Comparison of ENCODE assay signal across 8 cellular contexts in genomic region chr19:55082023-55082851, GRCh38. TPM values are rescaled to one million over a fixed set of nuclear protein-coding genes. Genes with fewer than 3 reads are reported as not detected.
DNase-seq lines count a peak whose midpoint lies in the region; ATAC-seq, FAIRE-seq and TF ChIP-seq lines count a peak whose summit lies in the region.

No MANE protein-coding gene starts in this region.

- H3K36me3 ChIP-seq in Peyer's patch (no peaks in the 10 kb centered on the region), lower lobe of right lung (no peaks in the 10 kb centered on the region)

- in situ Hi-C loops in astrocyte of the spinal cord (cut with HindIII; ENCODE audit: low sequenced_read_pairs): no loop called here

- H3K4me3 ChIP-seq in Peyer's patch (peak overlapping the region in 3 of 4 donors; percentile 59 to 62 (median 60)), astrocyte of the spinal cord (ENCODE audit: low read depth, low read length) (no peak overlapping the region), lower lobe of right lung (peak overlapping the region; percentile 56)

- CTCF ChIA-PET in GM10248 (lab: Yijun Ruan, JAX): interaction anchor here (1.1 kb wide), 1 partner anchor 50 kb away, joined by 3 read pairs; no protein-coding TSS in a partner anchor

- H3K27ac ChIP-seq in Peyer's patch (peak overlapping the region in 1 of 4 donors; percentile 52), lower lobe of right lung (no peak overlapping the region)

- DNase-seq in GM10248 (ENCODE audit: extremely low spot score): peak; percentile 61
- peak in 1 of 3 donors; percentile 51 for DNase-seq in Peyer's patch
- peak; percentile 41 for DNase-seq in astrocyte of the spinal cord (ENCODE audit: low read depth, low spot score)
- DNase-seq in lower lobe of right lung: no peak
- DNase-seq in HTR-8/SVneo (ENCODE audit: insufficient read length, low spot score): no peak

- FAIRE-seq in HTR-8/SVneo (lab: Jason Lieb, UNC): no peak

- TF ChIP-seq POLR2A in Peyer's patch (IDR thresholded peaks at IDR 0.05): no peak

- peaks cover 0 to 35% (median 13%) of the 10 kb centered on the region in 4 donors for H3K4me1 ChIP-seq in Peyer's patch
- peaks cover 37% of the 10 kb centered on the region for H3K4me1 ChIP-seq in lower lobe of right lung

- TF ChIP-seq CTCF in GM10248 (IDR thresholded peaks at IDR 0.05; ENCODE audit: control extremely low read depth, extremely low read depth, low read depth, missing control alignments) (no peak), Peyer's patch (IDR thresholded peaks at IDR 0.05) (no peak), astrocyte of the spinal cord (IDR thresholded peaks at IDR 0.05; ENCODE audit: low read depth, low read length) (no peak), lower lobe of right lung (IDR thresholded peaks at IDR 0.05) (no peak)

- peaks cover 0 to 7% of the 10 kb centered on the region in 2 donors for H3K27me3 ChIP-seq in Peyer's patch
- H3K27me3 ChIP-seq in lower lobe of right lung (ENCODE audit: low read depth): peaks cover 58% of the 10 kb centered on the region

- H3K9me3 ChIP-seq in Peyer's patch (peaks cover 0 to 21% (median 0%) of the 10 kb centered on the region in 4 donors), lower lobe of right lung (no peaks in the 10 kb centered on the region)

- POLR2A ChIA-PET in GM10248 (lab: Yijun Ruan, JAX): no interaction called here

- ATAC-seq in lower lobe of right lung (no peak), GM19455 (IDR thresholded peaks at IDR 0.05; ENCODE audit: unreplicated experiment) (no peak), HG03025 (IDR thresholded peaks at IDR 0.05; ENCODE audit: low FRiP score, unreplicated experiment) (no peak), HG03439 (IDR thresholded peaks at IDR 0.05; ENCODE audit: unreplicated experiment) (no peak)

- intact Hi-C loops in lower lobe of right lung (cut with DNase I): no loop called here

RNA-seq across cellular contexts. Expression of gene EPS8L1, which starts 6.6 kb away (rescaled TPM):
- total RNA-seq in Peyer's patch (10 to 100 TPM in 3 of 4 donors, 1 to 10 TPM in 1; 5.0 to 43.8 (median 23.1) TPM), lower lobe of right lung (28.1 TPM)

RNA-seq across cellular contexts. Expression of gene RDH13, which starts 19.3 kb away (rescaled TPM):
- total RNA-seq in Peyer's patch: 10 to 100 TPM; 21.5 to 84.2 (median 49.0) TPM
- 26.0 TPM for total RNA-seq in lower lobe of right lung

RNA-seq across cellular contexts. Expression of gene PPP1R12C, which starts 35.2 kb away (rescaled TPM):
- total RNA-seq in Peyer's patch: 100 to 1,000 TPM; 113 to 512 (median 193) TPM
- total RNA-seq in lower lobe of right lung: 103 TPM

RNA-seq across cellular contexts. Expression of gene GP6, which starts 44.2 kb away (rescaled TPM):
- total RNA-seq in Peyer's patch (under 1 TPM in 1 of 4 donors, not detected in 3; 0.57 TPM), lower lobe of right lung (0.95 TPM)

Comparison
In these comparisons a context has a peak if more than half of its experiments do, and no peak if none do; other contexts are left out.
1. DNase-seq: peak in GM10248 (single experiment) and astrocyte of the spinal cord (single experiment); none in lower lobe of right lung (single experiment) and HTR-8/SVneo (single experiment).